ENCODE assay signal across 8 cellular contexts in the genomic region with DNA sequence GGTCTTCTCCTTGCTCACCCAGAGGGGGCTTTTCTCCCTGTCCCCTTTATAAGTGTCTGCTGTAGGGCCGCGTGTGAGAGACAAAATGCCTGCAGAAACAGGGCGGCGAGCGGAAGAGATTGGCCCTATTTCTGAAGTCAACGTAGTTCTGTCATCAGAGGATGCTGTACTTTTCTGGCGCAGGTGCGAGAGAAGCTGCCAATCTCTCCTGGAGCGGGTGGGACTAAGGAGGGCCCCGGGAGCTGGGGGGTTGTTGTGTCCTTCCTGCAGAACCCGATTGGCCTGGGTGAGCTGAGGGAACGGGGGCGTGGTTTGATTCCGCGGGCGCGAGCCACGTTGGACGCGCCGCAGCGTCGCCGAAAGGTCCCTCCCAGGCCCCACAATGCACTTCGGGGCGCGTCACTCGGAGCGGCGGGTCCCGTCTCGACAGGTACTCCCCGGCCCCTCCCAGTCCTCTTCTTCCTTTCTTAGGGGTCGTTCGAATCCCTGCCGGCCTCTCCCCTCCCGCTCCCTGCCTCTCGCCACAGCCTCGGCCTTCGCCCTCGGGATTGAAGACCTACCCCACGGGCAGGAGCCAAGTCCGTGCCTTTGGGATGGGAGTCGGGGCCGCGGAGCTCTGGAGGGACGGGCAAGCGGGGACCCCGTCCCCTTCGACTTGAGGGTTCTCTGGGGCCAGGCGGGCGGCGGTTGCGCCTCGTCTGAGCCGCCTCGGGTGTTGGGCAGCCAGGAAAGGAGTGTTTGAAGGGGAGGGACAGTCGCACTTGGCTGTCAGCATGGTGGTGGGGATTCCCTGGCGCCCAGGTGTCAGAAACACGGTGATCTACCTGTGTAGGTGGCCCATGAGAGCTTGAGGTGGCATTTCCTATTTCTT. TPM values are rescaled to one million over a fixed set of nuclear protein-coding genes. Genes with fewer than 3 reads are reported as not detected.
DNase-seq lines count a peak whose midpoint lies in the region; ATAC-seq, FAIRE-seq and TF ChIP-seq lines count a peak whose summit lies in the region.

Gene SEC22A (plus strand): TSS at position 387 of the 871 bp plus-strand sequence. CDS start 7,275 bp downstream, outside the sequence.

- no peaks in the 10 kb centered on the region for H4K20me1 ChIP-seq in OCI-LY7 (ENCODE audit: insufficient read depth, low read length)

- POLR2A ChIA-PET in OCI-LY7 (lab: Charles Lee), result interaction anchor here (0.5 to 1.6 kb wide), 10 partner anchors 8 to 785 kb away, joined by 3 to 10 read pairs (median 4); partner anchors contain the start of gene HSPBAP1

- peaks cover 4% of the 10 kb centered on the region; the same call in 1 of the 2 replicates for H3K36me3 ChIP-seq in OCI-LY7 (ENCODE audit: insufficient read depth, low read length)
- H3K36me3 ChIP-seq in mucosa of descending colon (ENCODE audit: low read depth), result no peaks in the 10 kb centered on the region

- no peak for FAIRE-seq in D721Med (lab: Jason Lieb, UNC)

- H3K9me2 ChIP-seq in OCI-LY7 (ENCODE audit: insufficient read depth, low read length), result no peaks in the 10 kb centered on the region

- DNase-seq in D721Med (ENCODE audit: insufficient read length, low spot score) (peak; percentile 63), HuH-7.5 (ENCODE audit: low spot score) (peak; percentile 90), OCI-LY7 (ENCODE audit: low spot score) (peak; percentile 97), activated T-cell treated with anti-CD3 and anti-CD28 coated beads for 1 hour (ENCODE audit: low read depth) (peak; percentile 93), epithelial cell of esophagus (ENCODE audit: low read depth) (peak; percentile 98), mucosa of descending colon (peak; percentile 96 to 98 (median 97))
- peak; percentile 90 for DNase-seq in stimulated activated CD8-positive, alpha-beta memory T cell treated with anti-CD3 and anti-CD28 coated beads, Interleukin-4, amount 100 ng/mL, for 24 hours (ENCODE audit: low read depth)

- peak within 1 kb of the TSS; percentile 90 for H2AFZ ChIP-seq in OCI-LY7 (ENCODE audit: low read length)

- BruUV-seq in OCI-LY7 (replicated peaks; lab: Mats Ljungman, UMichigan), result no TSS peak

- H3K4me3 ChIP-seq in OCI-LY7 (ENCODE audit: low read depth, low read length, poor library complexity, severe bottlenecking) (peak within 1 kb of the TSS; percentile 93), epithelial cell of esophagus (ENCODE audit: low read length) (peak within 1 kb of the TSS; percentile 89), mucosa of descending colon (peak within 1 kb of the TSS; percentile 92)

- no peak for TF ChIP-seq CTCF in D721Med (IDR thresholded peaks at IDR 0.05; ENCODE audit: insufficient read depth, missing control alignments)
- no peak for TF ChIP-seq CTCF in OCI-LY7 (conservative IDR thresholded peaks at IDR 0.05; ENCODE audit: low read length)
- no peak for TF ChIP-seq CTCF in epithelial cell of esophagus (IDR thresholded peaks at IDR 0.05; ENCODE audit: insufficient read depth, low read depth, low read length, missing control alignments)
- TF ChIP-seq CTCF in mucosa of descending colon (IDR thresholded peaks at IDR 0.05), result no peak

- peak within 1 kb of the TSS; percentile 98 for H3K4me2 ChIP-seq in OCI-LY7 (ENCODE audit: low read length)

- CTCF ChIA-PET in OCI-LY7 (lab: Charles Lee; ENCODE audit: unreplicated experiment), result interaction anchor here (0.6 to 1.0 kb wide), 4 partner anchors 9 to 117 kb away, joined by 3 read pairs; no protein-coding TSS in a partner anchor

- peak; percentile 93 for ATAC-seq in GM21526 (IDR thresholded peaks at IDR 0.05; ENCODE audit: low FRiP score, unreplicated experiment)
- ATAC-seq in mucosa of descending colon, result peak; percentile 100

- H3K27ac ChIP-seq in OCI-LY7 (ENCODE audit: low read depth, low read length, poor library complexity, severe bottlenecking), result peak within 1 kb of the TSS; percentile 72

- intact Hi-C loops in OCI-LY7 (cut with micrococcal nuclease; ENCODE audit: unreplicated experiment), result loop anchor here (10.0 kb wide), 1 partner anchor 817 kb away; the partner anchor contains the start of genes FAM162A and MIX23
- intact Hi-C loops in mucosa of descending colon (cut with DNase I, micrococcal nuclease), result no loop called here

- peaks cover 6% of the 10 kb centered on the region; the same call in 1 of the 2 replicates for H3K9me3 ChIP-seq in OCI-LY7 (ENCODE audit: low read length)
- H3K9me3 ChIP-seq in mucosa of descending colon, result no peaks in the 10 kb centered on the region

- H3K79me2 ChIP-seq in OCI-LY7 (ENCODE audit: insufficient read depth, low read depth, low read length), result peaks cover 21% of the 10 kb centered on the region; the same call in 1 of the 2 replicates

- peaks cover 21% of the 10 kb centered on the region for H3K4me1 ChIP-seq in OCI-LY7 (ENCODE audit: insufficient read depth, low read length, poor library complexity, severe bottlenecking)
- H3K4me1 ChIP-seq in mucosa of descending colon (ENCODE audit: low read depth), result peaks cover 7% of the 10 kb centered on the region

RNA-seq across cellular contexts. Expression of gene SEC22A, which starts in this region (rescaled TPM):
- total RNA-seq in OCI-LY7 (2014; rRNA removed; shearing (Covaris generic)), result 24.5 and 26.4 TPM in 2 replicates
- total RNA-seq in OCI-LY7 (2022), result 22.0 and 26.8 TPM in 2 replicates
- total RNA-seq in mucosa of descending colon, result 10 to 100 TPM; 11.7 to 13.7 (median 11.8) TPM

Comparison
In these comparisons a context has a peak if more than half of its experiments do, and no peak if none do; other contexts are left out.
1. Peak in every context shown above with its lines: DNase-seq, ATAC-seq, H3K4me3 ChIP-seq and H3K27ac ChIP-seq.